In genomic region chr12:118850244-118850825, GRCh38 we compare ENCODE assay signal across 8 cellular contexts.
A peak's percentile ranks its signal among the peaks of the same experiment; 100 is the strongest.
DNase-seq lines count a peak whose midpoint lies in the region; ATAC-seq and TF ChIP-seq lines count a peak whose summit lies in the region.

No MANE protein-coding gene starts in this region.

- H3K4me1 ChIP-seq in Peyer's patch (no peaks in the 10 kb centered on the region), foreskin keratinocyte (no peaks in the 10 kb centered on the region)

- H3K27ac ChIP-seq in Peyer's patch (no peak overlapping the region), foreskin keratinocyte (no peak overlapping the region)

- ATAC-seq in foreskin keratinocyte = no peak
- ATAC-seq in GM18867 (IDR thresholded peaks at IDR 0.05; ENCODE audit: unreplicated experiment) = no peak

- H3K27me3 ChIP-seq in Peyer's patch = no peaks in the 10 kb centered on the region
- H3K27me3 ChIP-seq in foreskin keratinocyte = no peaks in the 10 kb centered on the region

- DNase-seq in AG09319 (ENCODE audit: extremely low read depth, low read depth) = no peak
- no peak for DNase-seq in Peyer's patch
- DNase-seq in foreskin keratinocyte = peak in 1 of 2 donors; percentile 2
- no peak for DNase-seq in cerebellum (ENCODE audit: low spot score)
- DNase-seq in DMS79 (lab: John Stamatoyannopoulos, UW) = no peak
- DNase-seq in central memory CD4-positive, alpha-beta T cell = no peak

- H3K9me3 ChIP-seq in Peyer's patch = no peaks in the 10 kb centered on the region

- TF ChIP-seq CTCF in AG09319 (IDR thresholded peaks at IDR 0.05; ENCODE audit: low read depth, low read length) (peak; percentile 13), GM12875 (IDR thresholded peaks at IDR 0.05; ENCODE audit: borderline replicate concordance, insufficient read depth, low read depth, low read length) (peak; percentile 91), Peyer's patch (IDR thresholded peaks at IDR 0.05) (peak in 4 of 6 experiments; percentile 24 to 40 (median 37)), foreskin keratinocyte (conservative IDR thresholded peaks at IDR 0.05) (peak; percentile 48)

- no peak for TF ChIP-seq POLR2A in Peyer's patch (IDR thresholded peaks at IDR 0.05)

- no peaks in the 10 kb centered on the region for H3K36me3 ChIP-seq in Peyer's patch

- H3K4me3 ChIP-seq in GM12875 (ENCODE audit: low read depth, low read length) = no peak overlapping the region
- H3K4me3 ChIP-seq in Peyer's patch = no peak overlapping the region

Comparison
In these comparisons a context has a peak if more than half of its experiments do, and no peak if none do; other contexts are left out.
1. CTCF ChIP-seq: peak in every context shown above with its lines; median percentile 91 in GM12875; 48 in foreskin keratinocyte; 37 in Peyer's patch; 13 in AG09319.